9 cellular contexts compared by ENCODE assay signal in the genomic region with DNA sequence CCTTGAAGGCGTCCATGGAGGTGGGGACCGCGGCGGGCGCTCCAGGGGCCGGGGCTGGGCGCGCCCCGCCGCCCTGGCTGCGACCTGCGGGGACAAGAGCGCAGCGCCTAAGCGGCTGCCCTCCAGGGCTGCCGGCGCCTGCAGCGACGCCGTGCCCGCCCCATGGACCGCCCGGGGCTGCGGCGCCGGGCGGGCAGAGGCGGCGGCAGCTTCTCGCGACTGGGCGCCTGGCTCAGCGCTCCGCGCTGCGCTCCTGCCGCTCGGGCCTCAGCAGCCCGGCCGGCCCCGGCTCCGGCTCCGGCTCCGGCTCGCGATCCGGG. TPM values are rescaled to one million over a fixed set of nuclear protein-coding genes. Genes with fewer than 3 reads are reported as not detected.
DNase-seq lines count a peak whose midpoint lies in the region; ATAC-seq and TF ChIP-seq lines count a peak whose summit lies in the region.
"Had no signal": no experiment of that assay in that cellular context is flagged by ENCODE, and none has a peak within 500 bp of the region (broad histone marks: within the 10 kb centered on the region; RNA-seq: fewer than 3 reads in every experiment).

No MANE protein-coding gene starts in this region.

- H3K56ac ChIP-seq in H9 (ENCODE audit: insufficient read length, low read depth, low read length): no peak overlapping the region

- no peak overlapping the region for H2BK5ac ChIP-seq in H9 (ENCODE audit: insufficient read length, low read length)

- peaks cover 16 to 39% of the 10 kb centered on the region in 2 experiments for H3K4me1 Mint-ChIP-seq in H9

- TF ChIP-seq POLR2A in vagina (IDR thresholded peaks at IDR 0.05): no peak

- H3K36me3 ChIP-seq in adipocyte (ENCODE audit: control insufficient read depth, insufficient read depth, low read length, severe bottlenecking): no peaks in the 10 kb centered on the region
- H3K36me3 ChIP-seq in vagina: no peaks in the 10 kb centered on the region

- peaks cover 6% of the 10 kb centered on the region for H3K23me2 ChIP-seq in H9 (ENCODE audit: insufficient read length, low read depth, low read length, poor library complexity, severe bottlenecking)

- H3K27ac ChIP-seq in vagina (peak overlapping the region; percentile 95), H9 (ENCODE audit: insufficient read length, low read depth, low read length) (no peak overlapping the region)

- no peak overlapping the region for H2BK20ac ChIP-seq in H9 (ENCODE audit: low read depth, low read length, poor library complexity, severe bottlenecking)

- H2AFZ ChIP-seq in H9 (ENCODE audit: low read length): no peak overlapping the region

- peaks cover 6% of the 10 kb centered on the region in 2 donors for H3K9me3 Mint-ChIP-seq in activated naive CD4-positive, alpha-beta T cell treated with anti-CD3 and anti-CD28 coated beads, Interleukin-2, amount 50 U/mL, for 72 hours
- peaks cover 0 to 8% of the 10 kb centered on the region in 2 experiments; a peak in 3 of 5 replicates for H3K9me3 Mint-ChIP-seq in H9

- H3K4me3 Mint-ChIP-seq in H9: no peak overlapping the region

- H4K5ac ChIP-seq in H9 (ENCODE audit: insufficient read length, low read depth, low read length): no peak overlapping the region

- no peaks in the 10 kb centered on the region for H3K4me1 ChIP-seq in adipocyte (ENCODE audit: control insufficient read depth, insufficient read depth, low read length)
- H3K4me1 ChIP-seq in vagina: peaks cover 48% of the 10 kb centered on the region
- H3K4me1 ChIP-seq in H9 (ENCODE audit: insufficient read depth, low read length): no peaks in the 10 kb centered on the region

- no peak overlapping the region for H3K18ac ChIP-seq in H9 (ENCODE audit: insufficient read length, low read depth, low read length)

- no peak overlapping the region for H3K23ac ChIP-seq in H9 (ENCODE audit: insufficient read length, low read depth, low read length)

- H3K79me1 ChIP-seq in H9 (ENCODE audit: insufficient read depth, low read depth, low read length, poor library complexity, severe bottlenecking): no peaks in the 10 kb centered on the region

- H4K8ac ChIP-seq in H9 (replicated peaks; ENCODE audit: insufficient read length, low read depth, low read length): no peak overlapping the region

- TF ChIP-seq CTCF in vagina (IDR thresholded peaks at IDR 0.05): no peak
- TF ChIP-seq CTCF in H9 (conservative IDR thresholded peaks at IDR 0.05): no peak

- no CpG with 5 or more reads among the region's 47 CpGs for WGBS in H9 (ENCODE audit: extremely low coverage, insufficient read length, low lambda C conversion rate)

- H3K4me3 ChIP-seq in adipocyte (ENCODE audit: low read length) (peak overlapping the region; percentile 82), vagina (peak overlapping the region; percentile 43 to 57)

- no peak overlapping the region for H3K4me2 ChIP-seq in H9 (ENCODE audit: insufficient read depth, insufficient read length, low read length)

- peak; percentile 15 to 36 for ATAC-seq in activated naive CD4-positive, alpha-beta T cell treated with anti-CD3 and anti-CD28 coated beads, Interleukin-2, amount 50 U/mL, for 72 hours
- peak; percentile 57 for ATAC-seq in left lobe of liver

- intact Hi-C loops in vagina (cut with DNase I): no loop called here

- H2BK120ac ChIP-seq in H9 (ENCODE audit: low read depth, low read length, poor library complexity, severe bottlenecking): no peak overlapping the region

- no peak overlapping the region for H4K91ac ChIP-seq in H9 (ENCODE audit: insufficient read length, low read depth, low read length)

- H3K27ac Mint-ChIP-seq in activated naive CD4-positive, alpha-beta T cell treated with anti-CD3 and anti-CD28 coated beads, Interleukin-2, amount 50 U/mL, for 72 hours: no peak overlapping the region
- no peak overlapping the region for H3K27ac Mint-ChIP-seq in H9

- H2BK12ac ChIP-seq in H9 (ENCODE audit: insufficient read length, low read depth, low read length): no peak overlapping the region

- no peaks in the 10 kb centered on the region for H3K79me2 ChIP-seq in H9 (ENCODE audit: insufficient read depth, low read length)

- DNase-seq in activated naive CD4-positive, alpha-beta T cell treated with anti-CD3 and anti-CD28 coated beads, Interleukin-2, amount 50 U/mL, for 72 hours (ENCODE audit: low spot score in 2 of 2): no peak
- DNase-seq in activated naive CD4-positive, alpha-beta T cell (lab: John Stamatoyannopoulos, UW): no peak
- DNase-seq in adipocyte (ENCODE audit: low read depth) (no peak), left lobe of liver (ENCODE audit: low spot score) (no peak), vagina (ENCODE audit: extremely low spot score in 2 of 2) (no peak), H9 (no peak), DMS114 treated with DMSO at 0.1 percent for 48 hours (lab: John Stamatoyannopoulos, UW; ENCODE audit: unreplicated experiment) (no peak), cortex of kidney (lab: John Stamatoyannopoulos, UW) (no peak)

- H3K9ac ChIP-seq in adipocyte (ENCODE audit: low read length) (peak overlapping the region; percentile 25), H9 (ENCODE audit: extremely low read depth, insufficient read length, low read length) (no peak overlapping the region)

- no peak overlapping the region for H2AK5ac ChIP-seq in H9 (ENCODE audit: insufficient read length, low read length)

- peaks cover 11 to 17% of the 10 kb centered on the region in 2 donors for H3K36me3 Mint-ChIP-seq in activated naive CD4-positive, alpha-beta T cell treated with anti-CD3 and anti-CD28 coated beads, Interleukin-2, amount 50 U/mL, for 72 hours
- H3K36me3 Mint-ChIP-seq in H9 (ENCODE audit: insufficient read depth in 1 of 3, low read depth in 3 of 3): no peaks in the 10 kb centered on the region; a peak in 1 of 7 replicates

- no peak overlapping the region for H2BK15ac ChIP-seq in H9 (ENCODE audit: low read depth, low read length)

- no peak overlapping the region for H3K4ac ChIP-seq in H9 (ENCODE audit: low read depth, low read length)

- H3K9me3 ChIP-seq in adipocyte (ENCODE audit: control insufficient read depth, low read length): peaks cover 6% of the 10 kb centered on the region
- H3K9me3 ChIP-seq in vagina: no peaks in the 10 kb centered on the region
- no peaks in the 10 kb centered on the region for H3K9me3 ChIP-seq in H9 (ENCODE audit: control insufficient read depth, low read depth, low read length)

- H3T11ph ChIP-seq in H9 (ENCODE audit: low read length): no peak overlapping the region

- no peak overlapping the region for H3K14ac ChIP-seq in H9 (ENCODE audit: insufficient read depth, low read length)

- H4K20me1 ChIP-seq in H9 (ENCODE audit: control insufficient read depth, insufficient read depth, insufficient read length): no peaks in the 10 kb centered on the region

- H3K27me3 ChIP-seq in adipocyte (replicated peaks; ENCODE audit: control insufficient read depth, insufficient read depth, low read length) (peaks cover 70% of the 10 kb centered on the region), vagina (peaks cover 20% of the 10 kb centered on the region), H9 (ENCODE audit: insufficient read depth, low read length) (peaks cover 93% of the 10 kb centered on the region)

- peaks cover 94% of the 10 kb centered on the region for H3K27me3 Mint-ChIP-seq in H9 (ENCODE audit: low read depth)

RNA-seq across cellular contexts. Expression of a gene that starts 0.2 kb away (rescaled TPM):
- total RNA-seq in activated naive CD4-positive, alpha-beta T cell treated with anti-CD3 and anti-CD28 coated beads, Interleukin-2, amount 50 U/mL, for 72 hours: under 1 TPM in 1 of 2 donors, not detected in 1; 0.62 TPM
- total RNA-seq in left lobe of liver (0.40 TPM), vagina (141 TPM), H9 (2021) (not detected in 2 replicates)
- total RNA-seq: frontal cortex had no signal

Comparison
In these comparisons a context has a peak if more than half of its experiments do, and no peak if none do; other contexts are left out.
1. RNA of a gene that starts 0.2 kb away (total RNA-seq): 141 TPM in vagina (single experiment); 0.62 TPM in activated naive CD4-positive, alpha-beta T cell treated with anti-CD3 and anti-CD28 coated beads, Interleukin-2, amount 50 U/mL, for 72 hours, 0.40 TPM in left lobe of liver (single experiment) and not detected in H9; every median in the first group is over 10 times any median in the second.